ENCODE assay signal across 8 cellular contexts in the genomic region with DNA sequence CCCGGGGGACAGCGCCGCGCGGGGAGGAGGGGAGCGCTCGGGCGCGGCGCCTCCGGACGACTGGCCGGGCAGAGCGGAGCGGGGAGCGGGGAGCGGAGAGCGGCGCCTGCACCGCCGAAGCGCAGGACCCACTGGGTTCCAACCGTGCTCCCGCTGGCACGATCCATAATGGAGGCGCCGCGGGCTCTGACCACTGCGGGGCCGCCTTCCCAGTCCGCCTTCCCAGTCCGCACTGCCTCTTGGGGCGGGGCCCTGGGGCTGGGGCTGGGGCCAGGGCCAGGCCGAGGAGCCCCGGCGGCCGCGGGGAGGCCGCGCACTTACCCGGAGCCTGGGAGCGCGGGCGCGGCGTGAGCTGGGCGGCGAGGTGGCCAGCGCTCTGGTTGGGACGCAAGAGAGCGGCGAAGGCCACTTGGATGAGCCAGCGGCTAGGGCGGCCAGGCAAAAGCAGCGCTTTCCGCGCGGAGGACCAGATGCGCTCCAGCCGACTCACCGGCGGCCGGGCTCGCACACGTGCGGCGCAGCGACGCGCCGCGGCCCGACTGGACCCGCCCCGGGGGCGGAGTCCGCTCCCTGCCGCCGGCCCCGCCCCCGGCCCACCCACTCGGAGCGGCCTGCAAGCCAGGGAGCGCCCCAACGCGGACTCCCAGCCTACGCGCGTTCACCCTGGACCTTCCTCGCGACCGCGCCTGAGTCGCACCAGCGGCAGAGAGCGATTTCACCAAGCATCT. TPM values are rescaled to one million over a fixed set of nuclear protein-coding genes. Genes with fewer than 3 reads are reported as not detected.
DNase-seq lines count a peak whose midpoint lies in the region; ATAC-seq and TF ChIP-seq lines count a peak whose summit lies in the region.

A gene with protein sequence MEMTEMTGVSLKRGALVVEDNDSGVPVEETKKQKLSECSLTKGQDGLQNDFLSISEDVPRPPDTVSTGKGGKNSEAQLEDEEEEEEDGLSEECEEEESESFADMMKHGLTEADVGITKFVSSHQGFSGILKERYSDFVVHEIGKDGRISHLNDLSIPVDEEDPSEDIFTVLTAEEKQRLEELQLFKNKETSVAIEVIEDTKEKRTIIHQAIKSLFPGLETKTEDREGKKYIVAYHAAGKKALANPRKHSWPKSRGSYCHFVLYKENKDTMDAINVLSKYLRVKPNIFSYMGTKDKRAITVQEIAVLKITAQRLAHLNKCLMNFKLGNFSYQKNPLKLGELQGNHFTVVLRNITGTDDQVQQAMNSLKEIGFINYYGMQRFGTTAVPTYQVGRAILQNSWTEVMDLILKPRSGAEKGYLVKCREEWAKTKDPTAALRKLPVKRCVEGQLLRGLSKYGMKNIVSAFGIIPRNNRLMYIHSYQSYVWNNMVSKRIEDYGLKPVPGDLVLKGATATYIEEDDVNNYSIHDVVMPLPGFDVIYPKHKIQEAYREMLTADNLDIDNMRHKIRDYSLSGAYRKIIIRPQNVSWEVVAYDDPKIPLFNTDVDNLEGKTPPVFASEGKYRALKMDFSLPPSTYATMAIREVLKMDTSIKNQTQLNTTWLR (minus strand): TSS at position 541 of the 728 bp plus-strand sequence. CDS start 13,759 bp downstream, outside the sequence.

- DNase-seq in DND-41 = peak; percentile 87
- peak; percentile 96 for DNase-seq in RKO (ENCODE audit: low spot score)
- DNase-seq in activated T-helper 2 cell treated with anti-CD3 and anti-CD28 coated beads, Interferon-gamma antibody, Interleukin-2, Interleukin-4, amounts not matched to agents 10 μg/mL and 5 μg/mL and 100 μg/mL, durations not matched to agents 14 hours and 24 hours and 36 hours (ENCODE audit: low spot score) = peak; percentile 72
- peak; percentile 83 for DNase-seq in fibroblast of peridontal ligament (ENCODE audit: extremely low read depth)
- peak; percentile 89 for DNase-seq in stimulated activated naive CD8-positive, alpha-beta T cell treated with anti-CD3 and anti-CD28 coated beads, Interleukin-15, Interleukin-2, amounts not matched to agents 100 U/mL and 50 U/mL, for 24 hours

- H3K4me1 Mint-ChIP-seq in activated T-helper 2 cell treated with anti-CD3 and anti-CD28 coated beads, Interferon-gamma antibody, Interleukin-2, Interleukin-4, amounts not matched to agents 10 μg/mL and 5 μg/mL and 100 μg/mL, durations not matched to agents 14 hours and 24 hours and 36 hours (ENCODE audit: low read depth) = peaks cover 16% of the 10 kb centered on the region
- peaks cover 5% of the 10 kb centered on the region for H3K4me1 Mint-ChIP-seq in nephron

- H3K27ac ChIP-seq in DND-41 (ENCODE audit: low read length) = peak within 1 kb of the TSS; percentile 67
- peak within 1 kb of the TSS; percentile 58 for H3K27ac ChIP-seq in KOPT-K1 (ENCODE audit: low read depth, low read length, poor library complexity, severe bottlenecking)

- peaks cover 8% of the 10 kb centered on the region; the same call in 1 of the 2 replicates for H4K20me1 ChIP-seq in DND-41 (ENCODE audit: insufficient read depth, low read length)

- peaks cover 44% of the 10 kb centered on the region for H3K79me2 ChIP-seq in DND-41 (ENCODE audit: insufficient read depth, low read length)

- no peaks in the 10 kb centered on the region for H3K27me3 Mint-ChIP-seq in activated T-helper 2 cell treated with anti-CD3 and anti-CD28 coated beads, Interferon-gamma antibody, Interleukin-2, Interleukin-4, amounts not matched to agents 10 μg/mL and 5 μg/mL and 100 μg/mL, durations not matched to agents 14 hours and 24 hours and 36 hours (ENCODE audit: low read depth)
- peaks cover 9% of the 10 kb centered on the region for H3K27me3 Mint-ChIP-seq in nephron (ENCODE audit: low read depth)

- peaks cover 12% of the 10 kb centered on the region for H3K36me3 Mint-ChIP-seq in activated T-helper 2 cell treated with anti-CD3 and anti-CD28 coated beads, Interferon-gamma antibody, Interleukin-2, Interleukin-4, amounts not matched to agents 10 μg/mL and 5 μg/mL and 100 μg/mL, durations not matched to agents 14 hours and 24 hours and 36 hours (ENCODE audit: low read depth)
- H3K36me3 Mint-ChIP-seq in nephron (ENCODE audit: low read depth) = peaks cover 13% of the 10 kb centered on the region

- H3K36me3 ChIP-seq in DND-41 (ENCODE audit: insufficient read depth, low read length) = peaks cover 8% of the 10 kb centered on the region
- H3K36me3 ChIP-seq in KOPT-K1 (ENCODE audit: insufficient read depth, low read length) = peaks cover 24% of the 10 kb centered on the region

- H3K27me3 ChIP-seq in DND-41 (ENCODE audit: insufficient read depth, low read length, poor library complexity) = no peaks in the 10 kb centered on the region

- H3K9me3 Mint-ChIP-seq in activated T-helper 2 cell treated with anti-CD3 and anti-CD28 coated beads, Interferon-gamma antibody, Interleukin-2, Interleukin-4, amounts not matched to agents 10 μg/mL and 5 μg/mL and 100 μg/mL, durations not matched to agents 14 hours and 24 hours and 36 hours = no peaks in the 10 kb centered on the region
- no peaks in the 10 kb centered on the region for H3K9me3 Mint-ChIP-seq in nephron

- intact Hi-C loops in activated T-helper 2 cell treated with anti-CD3 and anti-CD28 coated beads, Interferon-gamma antibody, Interleukin-2, Interleukin-4, amounts not matched to agents 10 μg/mL and 5 μg/mL and 100 μg/mL, durations not matched to agents 14 hours and 24 hours and 36 hours (cut with micrococcal nuclease) = loop anchor here (1.0 to 5.0 kb wide), 2 partner anchors 10 to 1645 kb away; a partner anchor contains a TSS

- H3K4me2 ChIP-seq in DND-41 (ENCODE audit: insufficient read depth, low read length) = peak within 1 kb of the TSS; percentile 99

- H3K9ac ChIP-seq in DND-41 (ENCODE audit: low read depth, low read length) = peak within 1 kb of the TSS; percentile 74

- H3K4me3 Mint-ChIP-seq in activated T-helper 2 cell treated with anti-CD3 and anti-CD28 coated beads, Interferon-gamma antibody, Interleukin-2, Interleukin-4, amounts not matched to agents 10 μg/mL and 5 μg/mL and 100 μg/mL, durations not matched to agents 14 hours and 24 hours and 36 hours (ENCODE audit: low read depth) = peak within 1 kb of the TSS; percentile 94
- H3K4me3 Mint-ChIP-seq in nephron = peak within 1 kb of the TSS; percentile 96 to 100 (median 97)

- H2AFZ ChIP-seq in DND-41 (ENCODE audit: low read depth, low read length) = peak within 1 kb of the TSS; percentile 79

- peaks cover 27% of the 10 kb centered on the region for H3K4me1 ChIP-seq in DND-41 (ENCODE audit: insufficient read depth, low read length)

- H3K27ac Mint-ChIP-seq in activated T-helper 2 cell treated with anti-CD3 and anti-CD28 coated beads, Interferon-gamma antibody, Interleukin-2, Interleukin-4, amounts not matched to agents 10 μg/mL and 5 μg/mL and 100 μg/mL, durations not matched to agents 14 hours and 24 hours and 36 hours = peak within 1 kb of the TSS; percentile 91
- peak within 1 kb of the TSS; percentile 91 to 100 (median 97) for H3K27ac Mint-ChIP-seq in nephron

- TF ChIP-seq CTCF in DND-41 (IDR thresholded peaks at IDR 0.05; ENCODE audit: borderline replicate concordance, extremely low read depth, low read length, poor library complexity, severe bottlenecking) (peak; percentile 32), nephron (IDR thresholded peaks at IDR 0.05; ENCODE audit: unreplicated experiment in 3 of 3) (no peak)

- H3K4me3 ChIP-seq in DND-41 (ENCODE audit: low read depth in 1 of 2, low read length in 2 of 2) = peak within 1 kb of the TSS; percentile 93 to 98

- ATAC-seq in DND-41 (ENCODE audit: insufficient read depth, low read depth) = peak; percentile 91
- peak; percentile 83 for ATAC-seq in GM21786 (IDR thresholded peaks at IDR 0.05; ENCODE audit: unreplicated experiment)
- ATAC-seq in stimulated activated naive CD8-positive, alpha-beta T cell treated with anti-CD3 and anti-CD28 coated beads, Interleukin-15, Interleukin-2, amounts not matched to agents 100 U/mL and 50 U/mL, for 24 hours = peak; percentile 95

- H3K9me3 ChIP-seq in DND-41 (ENCODE audit: insufficient read depth, low read length, severe bottlenecking) = no peaks in the 10 kb centered on the region
- no peaks in the 10 kb centered on the region for H3K9me3 ChIP-seq in KOPT-K1 (ENCODE audit: insufficient read depth, low read length, poor library complexity, severe bottlenecking)

RNA-seq across cellular contexts. Expression of the gene that starts here (rescaled TPM):
- total RNA-seq in activated T-helper 2 cell treated with anti-CD3 and anti-CD28 coated beads, Interferon-gamma antibody, Interleukin-2, Interleukin-4, amounts not matched to agents 10 μg/mL and 5 μg/mL and 100 μg/mL, durations not matched to agents 14 hours and 24 hours and 36 hours = 41.8 and 44.4 TPM in 2 replicates

Comparison
In these comparisons a context has a peak if more than half of its experiments do, and no peak if none do; other contexts are left out.
1. Peak in every context shown above with its lines: DNase-seq, ATAC-seq, H3K4me3 ChIP-seq and H3K27ac ChIP-seq.